ENCODE assay signal across 28 cellular contexts in the genomic region with DNA sequence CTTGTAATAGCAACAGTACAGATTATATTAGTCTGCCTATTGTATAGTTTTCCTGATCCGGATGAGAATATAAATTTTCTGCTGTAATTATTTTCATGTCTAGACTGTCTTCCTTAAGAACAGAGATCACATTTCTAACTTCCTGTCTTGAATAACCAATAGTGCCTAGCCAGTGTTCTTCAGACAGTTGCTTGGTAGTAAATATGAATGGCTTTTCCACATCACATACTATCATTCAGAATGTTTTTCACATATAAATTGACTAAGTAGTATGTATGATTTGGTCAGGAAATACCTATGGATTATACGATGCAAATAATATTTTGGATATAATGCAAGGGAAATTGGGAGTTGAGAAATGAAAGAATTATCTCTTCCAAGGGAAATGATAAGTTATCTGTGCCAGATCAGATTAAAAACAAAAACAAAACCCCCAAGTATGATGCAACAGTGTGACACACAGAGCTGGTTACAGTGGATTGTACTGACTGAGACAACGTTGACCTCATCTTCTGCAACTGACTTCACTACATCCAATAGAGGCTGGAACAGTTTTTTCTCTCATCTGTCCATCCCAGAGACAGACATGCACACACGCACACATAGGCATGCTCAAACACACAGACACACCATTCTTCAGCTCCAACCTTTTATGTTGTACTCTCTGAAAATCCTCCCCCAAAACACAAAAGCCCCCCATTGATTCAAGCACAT. TPM values are rescaled to one million over a fixed set of nuclear protein-coding genes. Genes with fewer than 3 reads are reported as not detected.
DNase-seq lines count a peak whose midpoint lies in the region; ATAC-seq and TF ChIP-seq lines count a peak whose summit lies in the region.
"Had no signal": no experiment of that assay in that cellular context is flagged by ENCODE, and none has a peak within 500 bp of the region (broad histone marks: within the 10 kb centered on the region; RNA-seq: fewer than 3 reads in every experiment).

No MANE protein-coding gene starts in this region.

- in situ Hi-C loops in GM23248 (cut with MboI), result no loop called here

- H2BK15ac ChIP-seq in mesendoderm (replicated peaks; ENCODE audit: low read depth), result no peak overlapping the region

- H4K8ac ChIP-seq in mesendoderm (ENCODE audit: low read depth, low read length), result no peak overlapping the region

- TF ChIP-seq POLR2A in vagina (IDR thresholded peaks at IDR 0.05), result no peak

- H3K4me3 ChIP-seq in GM23248 (no peak overlapping the region), mesendoderm (ENCODE audit: low read length) (no peak overlapping the region), MG63 (no peak overlapping the region), vagina (no peak overlapping the region)
- H3K4me3 ChIP-seq: colonic mucosa, GM12878, heart left ventricle, ovary had no signal

- no peak for ATAC-seq in HG03196 (IDR thresholded peaks at IDR 0.05; ENCODE audit: unreplicated experiment)
- ATAC-seq: GM12878; heart left ventricle; stimulated activated memory B cell treated with anti-CD40 and anti-IgM and Interleukin-4, amounts not matched to agents 10 μg/mL and 1 μg/mL and 100 μg/mL, for 72 hours had no signal

- H3K4ac ChIP-seq in mesendoderm (ENCODE audit: low read depth, low read length), result no peak overlapping the region

- no peak overlapping the region for H2BK5ac ChIP-seq in mesendoderm (ENCODE audit: low read length)

- no peak overlapping the region for H3K23ac ChIP-seq in mesendoderm (ENCODE audit: low read length)

- no peaks in the 10 kb centered on the region for H3K79me1 ChIP-seq in mesendoderm (ENCODE audit: low read length)

- WGBS in GM23248 (ENCODE audit: low coverage in 1 of 2, low lambda C conversion rate in 2 of 2, missing lambda C conversion rate in 2 of 2), 2 experiments, result 65 to 71% methylated on average over 4 of the region's 4 CpGs
- no CpG with 5 or more reads among the region's 4 CpGs for WGBS in mesendoderm (ENCODE audit: extremely low coverage, insufficient coverage, low lambda C conversion rate)

- no peak overlapping the region for H4K5ac ChIP-seq in mesendoderm (ENCODE audit: low read length)

- H3K9me3 ChIP-seq in GM23248 (ENCODE audit: low read depth) (no peaks in the 10 kb centered on the region), MG63 (no peaks in the 10 kb centered on the region), vagina (no peaks in the 10 kb centered on the region)
- H3K9me3 ChIP-seq: Caco-2, colonic mucosa, ovary had no signal

- H3K9ac ChIP-seq in GM23248 (no peak overlapping the region), mesendoderm (ENCODE audit: low read length) (no peak overlapping the region)

- TF ChIP-seq CTCF in vagina (IDR thresholded peaks at IDR 0.05), result no peak

- H3K79me2 ChIP-seq in GM23248 (ENCODE audit: insufficient read depth), result no peaks in the 10 kb centered on the region
- H3K79me2 ChIP-seq in mesendoderm (ENCODE audit: control insufficient read depth, insufficient read depth, low read length), result no peaks in the 10 kb centered on the region

- H3K27ac ChIP-seq in GM23248, result no peak overlapping the region
- no peak overlapping the region for H3K27ac ChIP-seq in mesendoderm (ENCODE audit: low read depth, low read length)
- H3K27ac ChIP-seq in vagina, result no peak overlapping the region
- H3K27ac ChIP-seq: colonic mucosa, heart left ventricle, ovary had no signal

- no peak overlapping the region for H3K4me2 ChIP-seq in GM23248 (ENCODE audit: unreplicated experiment)
- no peak overlapping the region for H3K4me2 ChIP-seq in mesendoderm (ENCODE audit: low read length)

- no peak overlapping the region for H3K56ac ChIP-seq in mesendoderm (ENCODE audit: low read length)

- DNase-seq in GM23248, result peak; percentile 34
- DNase-seq in RPMI7951 (ENCODE audit: low read depth), result peak; percentile 31
- DNase-seq in dermis blood vessel endothelial cell, result peak; percentile 16
- DNase-seq in mesendoderm, result peak; percentile 9
- no peak for DNase-seq in nucleus accumbens (lab: John Stamatoyannopoulos, UW)
- DNase-seq in MG63, result no peak
- no peak for DNase-seq in vagina (ENCODE audit: extremely low spot score in 2 of 2)
- DNase-seq: activated CD4-positive, alpha-beta memory T cell treated with anti-CD3 and anti-CD28 coated beads, Interleukin-2, amount 10 ng/mL, durations not matched to agents 7 days and 5 days; activated CD4-positive, CD25-positive, alpha-beta regulatory T cell treated with anti-CD3 and anti-CD28 coated beads, Interleukin-2, amount 50 U/mL, for 72 hours; activated naive CD8-positive, alpha-beta T cell treated with anti-CD3 and anti-CD28 coated beads, Interleukin-2, amount 10 ng/mL, durations not matched to agents 7 days and 5 days; C1 segment of cervical spinal cord; Caco-2; colonic mucosa; DMS79; heart left ventricle; naive B cell; NCI-H1105; NCI-H2029 treated with DMSO at 0.1 percent for 48 hours; NCI-H226; NCI-H82; ovary; retina; SIG-M5; stimulated activated CD4-positive, alpha-beta T cell treated with anti-CD3 and anti-CD28 coated beads, Interleukin-4, amount 100 ng/mL, for 1 hour had no signal

- no peak overlapping the region for H2AK5ac ChIP-seq in mesendoderm (ENCODE audit: low read length)

- intact Hi-C loops in vagina (cut with DNase I), result no loop called here

- H3K9me2 ChIP-seq in GM23248 (ENCODE audit: insufficient read depth), result no peaks in the 10 kb centered on the region

- no peak overlapping the region for H3K18ac ChIP-seq in mesendoderm (ENCODE audit: low read length)

- no peaks in the 10 kb centered on the region for H3F3A ChIP-seq in GM23248 (ENCODE audit: insufficient read depth)

- H3K27me3 ChIP-seq in GM23248 (replicated peaks; ENCODE audit: insufficient read depth), result 0 out of 2 replicates have a peak, but pooled peaks cover 4% of the 10 kb centered on the region
- no peaks in the 10 kb centered on the region for H3K27me3 ChIP-seq in mesendoderm (ENCODE audit: insufficient read depth, low read length, poor library complexity)
- peaks cover 3% of the 10 kb centered on the region; the same call in 1 of the 2 replicates for H3K27me3 ChIP-seq in MG63
- H3K27me3 ChIP-seq in vagina, result no peaks in the 10 kb centered on the region
- H3K27me3 ChIP-seq: colonic mucosa, ovary had no signal

- H3K4me1 ChIP-seq in GM23248 (ENCODE audit: insufficient read depth), result no peaks in the 10 kb centered on the region
- H3K4me1 ChIP-seq in mesendoderm (ENCODE audit: control insufficient read depth, low read depth, low read length), result no peaks in the 10 kb centered on the region
- H3K4me1 ChIP-seq in vagina, result no peaks in the 10 kb centered on the region
- H3K4me1 ChIP-seq: Caco-2, colonic mucosa, heart left ventricle had no signal

- no peak overlapping the region for H2AFZ ChIP-seq in GM23248

- no peak overlapping the region for H2BK120ac ChIP-seq in mesendoderm (ENCODE audit: low read depth, low read length)

- H3K36me3 ChIP-seq in GM23248 (ENCODE audit: low read depth) (no peaks in the 10 kb centered on the region), mesendoderm (ENCODE audit: control insufficient read depth, insufficient read depth, low read length) (no peaks in the 10 kb centered on the region), MG63 (no peaks in the 10 kb centered on the region), vagina (no peaks in the 10 kb centered on the region)
- H3K36me3 ChIP-seq: colonic mucosa, heart left ventricle, ovary had no signal

- H4K20me1 ChIP-seq in GM23248 (ENCODE audit: insufficient read depth), result no peaks in the 10 kb centered on the region

RNA-seq across cellular contexts. Expression of gene ITGA8, which starts 16.4 kb away (rescaled TPM):
- total RNA-seq in GM23248 (2014; rRNA removed; shearing (Covaris generic)), result 0.32 TPM in 1 of 2 replicates, not detected in the other
- 0.23 TPM in 1 of 2 replicates, not detected in the other for polyA plus RNA-seq in GM23248 (2016; fragmentation: Nextera tagmentation; extraction: Ambion mirVana)
- 6.7 and 7.6 TPM in 2 replicates for total RNA-seq in RPMI7951 (2014; rRNA removed; shearing (Covaris generic))
- 0.23 and 0.34 TPM in 2 replicates for total RNA-seq in dermis blood vessel endothelial cell
- polyA plus RNA-seq in mesendoderm (2013, experiment 1 of 2), result 0.01 TPM
- polyA plus RNA-seq in mesendoderm (2013, experiment 2 of 2), result under 0.01 TPM
- 0.03 TPM in 1 of 2 replicates, not detected in the other for total RNA-seq in MG63 (2014; rRNA removed; shearing (Covaris generic); ENCODE audit: low replicate concordance)
- 15.5 TPM for total RNA-seq in vagina
- total RNA-seq: activated CD4-positive, alpha-beta memory T cell treated with anti-CD3 and anti-CD28 coated beads, Interleukin-2, amount 10 ng/mL, durations not matched to agents 7 days and 5 days; activated naive CD8-positive, alpha-beta T cell treated with anti-CD3 and anti-CD28 coated beads, Interleukin-2, amount 10 ng/mL, durations not matched to agents 7 days and 5 days; Caco-2; LHCN-M2 had no signal
- polyA plus RNA-seq: GM12878 had no signal

Comparison
In these comparisons a context has a peak if more than half of its experiments do, and no peak if none do; other contexts are left out.
1. DNase-seq: peak in GM23248 (single experiment), RPMI7951 (single experiment), dermis blood vessel endothelial cell (single experiment) and mesendoderm (single experiment); none in nucleus accumbens (0 of 56), MG63 (single experiment) and vagina (0 of 2).